12 cellular contexts compared by ENCODE assay signal in the genomic region with DNA sequence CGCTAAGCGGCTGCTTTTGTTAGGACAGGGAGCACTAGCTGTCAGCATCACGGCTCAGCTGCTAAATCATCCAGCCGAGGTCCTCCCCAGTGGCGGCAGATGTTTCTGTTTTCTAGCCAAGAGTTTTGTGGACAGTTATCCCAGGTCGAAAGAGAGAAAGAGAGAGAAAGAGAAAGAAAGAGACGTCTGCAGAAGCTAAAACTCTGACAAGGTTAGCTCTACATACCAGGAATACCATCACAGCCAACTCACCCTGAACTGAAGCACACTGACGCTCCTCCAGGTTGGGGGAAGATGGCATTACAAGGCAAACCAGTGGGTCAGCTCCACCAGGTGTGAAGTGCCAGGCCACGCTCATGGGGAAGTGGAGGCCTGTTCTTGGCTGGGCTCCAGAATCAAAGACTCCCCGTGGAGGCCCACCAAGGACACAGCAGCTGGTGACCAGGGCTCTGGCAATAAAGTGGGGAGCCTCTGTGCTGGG.
DNase-seq lines count a peak whose midpoint lies in the region; ATAC-seq and TF ChIP-seq lines count a peak whose summit lies in the region.
"Had no signal": no experiment of that assay in that cellular context is flagged by ENCODE, and none has a peak within 500 bp of the region (broad histone marks: within the 10 kb centered on the region; RNA-seq: fewer than 3 reads in every experiment).

No MANE protein-coding gene starts in this region.

- H3K36me3 ChIP-seq in SJCRH30: peaks cover 3% of the 10 kb centered on the region
- no peaks in the 10 kb centered on the region for H3K36me3 ChIP-seq in osteoblast (ENCODE audit: insufficient read depth, low read length)

- peak overlapping the region; percentile 48 for H3K4me2 ChIP-seq in osteoblast (ENCODE audit: insufficient read depth, low read length)

- no peaks in the 10 kb centered on the region for H3K79me2 ChIP-seq in osteoblast (ENCODE audit: insufficient read depth, low read length)

- H3K4me3 ChIP-seq in AG10803 (ENCODE audit: low read length) (no peak overlapping the region), SJCRH30 (no peak overlapping the region), fibroblast of villous mesenchyme (ENCODE audit: low read depth, low read length) (no peak overlapping the region), osteoblast (ENCODE audit: insufficient read depth, low read length) (no peak overlapping the region)

- H3K4me1 ChIP-seq in SJCRH30 (peaks cover 82% of the 10 kb centered on the region), osteoblast (ENCODE audit: insufficient read depth, low read length) (peaks cover 4% of the 10 kb centered on the region)

- DNase-seq in AG10803 (ENCODE audit: low read depth) (peak; percentile 57), SJCRH30 (peak in 1 of 2 experiments; percentile 44), fibroblast of villous mesenchyme (ENCODE audit: low read depth) (peak; percentile 39), osteoblast (ENCODE audit: insufficient read length, low spot score, missing footprints) (no peak)
- DNase-seq in effector CD4-positive, alpha-beta T cell: no peak
- DNase-seq in activated naive CD4-positive, alpha-beta T cell treated with Interleukin-2 at 50 U/mL for 16 hours: no peak
- DNase-seq: activated CD4-positive, alpha-beta T cell treated with anti-CD3 and anti-CD28 coated beads for 4 hours; NCI-H1092; NCI-H774; small intestine had no signal

- no peaks in the 10 kb centered on the region for H3K27me3 ChIP-seq in SJCRH30
- H3K27me3 ChIP-seq in osteoblast (ENCODE audit: insufficient read depth, low read length): no peaks in the 10 kb centered on the region

- H4K20me1 ChIP-seq in osteoblast (ENCODE audit: insufficient read depth, low read length): no peaks in the 10 kb centered on the region

- TF ChIP-seq CTCF in AG10803 (conservative IDR thresholded peaks at IDR 0.05; ENCODE audit: low read length): no peak
- no peak for TF ChIP-seq CTCF in fibroblast of villous mesenchyme (IDR thresholded peaks at IDR 0.05; ENCODE audit: insufficient read depth, low read depth, low read length)
- TF ChIP-seq CTCF in osteoblast (IDR thresholded peaks at IDR 0.05; ENCODE audit: extremely low read depth, low read depth, low read length): no peak

- peak overlapping the region; percentile 14 for H3K27ac ChIP-seq in SJCRH30
- no peak overlapping the region for H3K27ac ChIP-seq in osteoblast (ENCODE audit: low read depth, low read length)

- H2AFZ ChIP-seq in osteoblast (ENCODE audit: low read length): no peak overlapping the region

- H3K9me3 ChIP-seq in SJCRH30 (replicated peaks) (no peaks in the 10 kb centered on the region), osteoblast (ENCODE audit: low read depth, low read length) (no peaks in the 10 kb centered on the region)

- ATAC-seq in GM19035 (IDR thresholded peaks at IDR 0.05; ENCODE audit: unreplicated experiment) (no peak), HG02571 (IDR thresholded peaks at IDR 0.05; ENCODE audit: unreplicated experiment) (no peak)

Comparison
In these comparisons a context has a peak if more than half of its experiments do, and no peak if none do; other contexts are left out.
1. DNase-seq: peak in AG10803 (single experiment) and fibroblast of villous mesenchyme (single experiment); none in osteoblast (single experiment), effector CD4-positive, alpha-beta T cell (single experiment) and activated naive CD4-positive, alpha-beta T cell treated with Interleukin-2 at 50 U/mL for 16 hours (single experiment).